In the genomic region with DNA sequence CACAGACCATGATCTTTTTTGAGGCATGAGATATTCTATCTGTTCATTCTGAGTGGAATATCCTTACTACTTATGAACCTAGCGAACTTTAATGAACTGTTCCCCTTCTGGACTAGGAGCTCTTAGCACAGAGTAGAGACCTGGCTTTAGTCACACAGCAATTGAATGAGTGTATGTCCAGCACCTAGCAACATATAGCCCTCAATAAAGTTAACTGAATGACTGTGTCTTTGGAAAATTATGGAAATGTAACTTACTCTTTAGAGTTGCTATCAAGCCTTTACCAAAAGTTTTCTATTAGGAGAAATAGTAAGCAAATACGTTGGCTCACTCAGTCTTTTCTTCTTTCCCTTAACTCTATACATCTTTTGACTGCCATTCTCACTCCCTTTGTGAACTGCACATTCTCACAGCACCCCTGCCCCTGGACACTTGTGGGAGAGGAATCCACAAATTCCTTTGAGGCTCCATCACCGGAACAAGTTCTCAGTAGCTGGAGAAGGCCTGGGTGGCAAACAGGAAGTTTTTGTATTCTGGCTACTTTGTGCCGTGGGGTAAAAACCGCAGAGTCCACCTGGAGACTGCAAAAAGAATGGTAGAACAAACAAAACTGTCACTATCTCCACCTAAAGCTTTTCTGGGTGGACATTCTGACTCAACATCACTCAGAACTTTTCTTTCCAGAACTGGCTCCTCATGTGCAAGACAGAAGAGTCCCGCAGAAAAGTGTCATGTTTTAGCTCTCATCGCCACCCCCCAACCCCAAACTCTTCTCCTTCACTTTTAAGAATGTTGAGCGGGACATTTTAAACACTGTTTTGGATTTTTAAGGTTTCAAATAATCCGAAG, we compare ENCODE assay signal across 8 cellular contexts. TPM values are rescaled to one million over a fixed set of nuclear protein-coding genes. Genes with fewer than 3 reads are reported as not detected.
A peak's percentile ranks its signal among the peaks of the same experiment; 100 is the strongest.
DNase-seq lines count a peak whose midpoint lies in the region; TF ChIP-seq lines count a peak whose summit lies in the region.

No MANE protein-coding gene starts in this region.

- H3K4me3 Mint-ChIP-seq in activated naive CD4-positive, alpha-beta T cell treated with anti-CD3 and anti-CD28 coated beads, Interleukin-2, amount 50 U/mL, for 24 hours: peak overlapping the region; percentile 76
- H3K4me3 Mint-ChIP-seq in activated CD4-positive, alpha-beta memory T cell treated with anti-CD3 and anti-CD28 coated beads, Interleukin-2, amount 10 ng/mL, durations not matched to agents 7 days and 5 days: peak overlapping the region; percentile 61

- TF ChIP-seq CTCF in sigmoid colon (IDR thresholded peaks at IDR 0.05): no peak

- no peaks in the 10 kb centered on the region for H3K27me3 Mint-ChIP-seq in activated naive CD4-positive, alpha-beta T cell treated with anti-CD3 and anti-CD28 coated beads, Interleukin-2, amount 50 U/mL, for 24 hours
- peaks cover 19% of the 10 kb centered on the region for H3K27me3 Mint-ChIP-seq in activated CD4-positive, alpha-beta memory T cell treated with anti-CD3 and anti-CD28 coated beads, Interleukin-2, amount 10 ng/mL, durations not matched to agents 7 days and 5 days

- no peaks in the 10 kb centered on the region for H3K9me3 ChIP-seq in sigmoid colon

- H3K4me3 ChIP-seq in sigmoid colon: peak overlapping the region; percentile 42 to 78 (median 67)

- H3K4me1 ChIP-seq in sigmoid colon: peaks cover 0 to 32% (median 17%) of the 10 kb centered on the region in 4 donors

- H3K36me3 ChIP-seq in sigmoid colon: no peaks in the 10 kb centered on the region

- TF ChIP-seq POLR2A in sigmoid colon (IDR thresholded peaks at IDR 0.05): no peak

- H3K27me3 ChIP-seq in sigmoid colon: no peaks in the 10 kb centered on the region

- H3K4me1 Mint-ChIP-seq in activated naive CD4-positive, alpha-beta T cell treated with anti-CD3 and anti-CD28 coated beads, Interleukin-2, amount 50 U/mL, for 24 hours: peaks cover 48% of the 10 kb centered on the region
- peaks cover 37% of the 10 kb centered on the region for H3K4me1 Mint-ChIP-seq in activated CD4-positive, alpha-beta memory T cell treated with anti-CD3 and anti-CD28 coated beads, Interleukin-2, amount 10 ng/mL, durations not matched to agents 7 days and 5 days

- WGBS in sigmoid colon, 2 donors: 40 to 41% methylated on average over 9 of the region's 9 CpGs

- no peaks in the 10 kb centered on the region for H3K9me3 Mint-ChIP-seq in activated naive CD4-positive, alpha-beta T cell treated with anti-CD3 and anti-CD28 coated beads, Interleukin-2, amount 50 U/mL, for 24 hours
- no peaks in the 10 kb centered on the region for H3K9me3 Mint-ChIP-seq in activated CD4-positive, alpha-beta memory T cell treated with anti-CD3 and anti-CD28 coated beads, Interleukin-2, amount 10 ng/mL, durations not matched to agents 7 days and 5 days

- peak overlapping the region; percentile 82 to 90 (median 88) for H3K27ac ChIP-seq in sigmoid colon

- H3K36me3 Mint-ChIP-seq in activated naive CD4-positive, alpha-beta T cell treated with anti-CD3 and anti-CD28 coated beads, Interleukin-2, amount 50 U/mL, for 24 hours: peaks cover 7% of the 10 kb centered on the region
- H3K36me3 Mint-ChIP-seq in activated CD4-positive, alpha-beta memory T cell treated with anti-CD3 and anti-CD28 coated beads, Interleukin-2, amount 10 ng/mL, durations not matched to agents 7 days and 5 days (ENCODE audit: low read depth): peaks cover 24% of the 10 kb centered on the region

- TF ChIP-seq EP300 in sigmoid colon (IDR thresholded peaks at IDR 0.05): no peak

- H3K27ac Mint-ChIP-seq in activated naive CD4-positive, alpha-beta T cell treated with anti-CD3 and anti-CD28 coated beads, Interleukin-2, amount 50 U/mL, for 24 hours: peak overlapping the region; percentile 88
- peak overlapping the region; percentile 12 for H3K27ac Mint-ChIP-seq in activated CD4-positive, alpha-beta memory T cell treated with anti-CD3 and anti-CD28 coated beads, Interleukin-2, amount 10 ng/mL, durations not matched to agents 7 days and 5 days

- intact Hi-C loops in sigmoid colon (cut with DNase I): no loop called here

- CTCF ChIA-PET in activated CD4-positive, alpha-beta memory T cell treated with anti-CD3 and anti-CD28 coated beads, Interleukin-2, amount 10 ng/mL, durations not matched to agents 7 days and 5 days (lab: Charles Lee): interaction anchor here (0.6 to 3.3 kb wide), 9 partner anchors 9 to 1042 kb away, joined by 3 to 15 read pairs (median 6); no protein-coding TSS in a partner anchor

- POLR2A ChIA-PET in activated CD4-positive, alpha-beta memory T cell treated with anti-CD3 and anti-CD28 coated beads, Interleukin-2, amount 10 ng/mL, durations not matched to agents 7 days and 5 days (lab: Charles Lee): interaction anchor here (1.0 to 2.8 kb wide), 11 partner anchors 9 to 811 kb away, joined by 3 to 15 read pairs (median 4); partner anchors contain the start of gene ITGA4

- no peak for DNase-seq in activated naive CD4-positive, alpha-beta T cell treated with Interleukin-2 at 50 U/mL for 16 hours
- no peak for DNase-seq in activated CD4-positive, alpha-beta memory T cell treated with anti-CD3 and anti-CD28 coated beads, Interleukin-2, amount 10 ng/mL, durations not matched to agents 7 days and 5 days
- DNase-seq in glomerular visceral epithelial cell (ENCODE audit: extremely low spot score) (peak; percentile 87), sigmoid colon (no peak), germinal center (ENCODE audit: low spot score) (no peak), SIG-M5 (lab: John Stamatoyannopoulos, UW) (no peak), NCI-H2196 (lab: John Stamatoyannopoulos, UW; ENCODE audit: unreplicated experiment) (no peak)

RNA-seq across cellular contexts. Expression of gene UBE2E3, which starts 1.1 kb away (rescaled TPM):
- total RNA-seq in activated CD4-positive, alpha-beta memory T cell treated with anti-CD3 and anti-CD28 coated beads, Interleukin-2, amount 10 ng/mL, durations not matched to agents 7 days and 5 days: 10 to 100 TPM; 42.1 to 42.5 TPM
- 10 to 100 TPM; 37.5 to 64.7 (median 47.8) TPM for total RNA-seq in sigmoid colon
- 100 to 1,000 TPM in 1 of 3 donors, 10 to 100 TPM in 2; 48.2 to 108 (median 70.1) TPM for polyA plus RNA-seq in sigmoid colon
